ENCODE assay signal across 9 cellular contexts in genomic region chr2:37168217-37168981, GRCh38. TPM values are rescaled to one million over a fixed set of nuclear protein-coding genes. Genes with fewer than 3 reads are reported as not detected.
A peak's percentile ranks its signal among the peaks of the same experiment; 100 is the strongest.
DNase-seq lines count a peak whose midpoint lies in the region; ATAC-seq, FAIRE-seq and TF ChIP-seq lines count a peak whose summit lies in the region.
"Had no signal": no experiment of that assay in that cellular context is flagged by ENCODE, and none has a peak within 500 bp of the region (broad histone marks: within the 10 kb centered on the region; RNA-seq: fewer than 3 reads in every experiment).

No MANE protein-coding gene starts in this region.

- H3K4me3 ChIP-seq in cardiac muscle cell: no peak overlapping the region
- H3K4me3 ChIP-seq in sigmoid colon: no peak overlapping the region

- H3K36me3 ChIP-seq in cardiac muscle cell (no peaks in the 10 kb centered on the region), sigmoid colon (no peaks in the 10 kb centered on the region)

- no peaks in the 10 kb centered on the region for H3K4me1 Mint-ChIP-seq in activated T-helper 17 cell treated with anti-CD3 and anti-CD28 coated beads, Interleukin-2, amount 50 U/mL, for 72 hours

- ATAC-seq in GM21381 (IDR thresholded peaks at IDR 0.05; ENCODE audit: unreplicated experiment): peak; percentile 51
- peak; percentile 76 for ATAC-seq in activated T-helper 17 cell treated with anti-CD3 and anti-CD28 coated beads, Interleukin-2, amount 50 U/mL, for 72 hours (replicated peaks)
- no peak for ATAC-seq in GM19467 (IDR thresholded peaks at IDR 0.05; ENCODE audit: unreplicated experiment)
- no peak for ATAC-seq in HG02884 (IDR thresholded peaks at IDR 0.05; ENCODE audit: unreplicated experiment)

- no peak overlapping the region for H3K4me3 Mint-ChIP-seq in activated T-helper 17 cell treated with anti-CD3 and anti-CD28 coated beads, Interleukin-2, amount 50 U/mL, for 72 hours

- H3K9me3 Mint-ChIP-seq in activated T-helper 17 cell treated with anti-CD3 and anti-CD28 coated beads, Interleukin-2, amount 50 U/mL, for 72 hours: peaks cover 5% of the 10 kb centered on the region

- TF ChIP-seq EP300 in sigmoid colon (IDR thresholded peaks at IDR 0.05): no peak

- H3K27ac ChIP-seq in cardiac muscle cell (no peak overlapping the region), sigmoid colon (no peak overlapping the region)

- H3K27me3 Mint-ChIP-seq in activated T-helper 17 cell treated with anti-CD3 and anti-CD28 coated beads, Interleukin-2, amount 50 U/mL, for 72 hours: no peaks in the 10 kb centered on the region

- FAIRE-seq in D721Med (lab: Jason Lieb, UNC): no peak

- peak; percentile 77 for TF ChIP-seq CTCF in D721Med (IDR thresholded peaks at IDR 0.05; ENCODE audit: insufficient read depth, missing control alignments)
- peak; percentile 71 for TF ChIP-seq CTCF in cardiac muscle cell (IDR thresholded peaks at IDR 0.05; ENCODE audit: low read depth, low read length)
- peak; percentile 6 to 60 (median 38) for TF ChIP-seq CTCF in sigmoid colon (IDR thresholded peaks at IDR 0.05)

- no peak overlapping the region for H3K27ac Mint-ChIP-seq in activated T-helper 17 cell treated with anti-CD3 and anti-CD28 coated beads, Interleukin-2, amount 50 U/mL, for 72 hours

- 39 to 56% methylated on average over 17 of the region's 17 CpGs for WGBS in sigmoid colon, 2 donors

- intact Hi-C loops in sigmoid colon (cut with DNase I): loop anchor here (10.0 kb wide), 1 partner anchor 716 kb away; no protein-coding TSS in a partner anchor

- H3K36me3 Mint-ChIP-seq in activated T-helper 17 cell treated with anti-CD3 and anti-CD28 coated beads, Interleukin-2, amount 50 U/mL, for 72 hours (ENCODE audit: low read depth): no peaks in the 10 kb centered on the region

- H3K9me3 ChIP-seq in cardiac muscle cell (ENCODE audit: low read depth) (no peaks in the 10 kb centered on the region), sigmoid colon (no peaks in the 10 kb centered on the region)

- H3K27me3 ChIP-seq in cardiac muscle cell: no peaks in the 10 kb centered on the region
- no peaks in the 10 kb centered on the region for H3K27me3 ChIP-seq in sigmoid colon

- no peak for TF ChIP-seq POLR2A in sigmoid colon (IDR thresholded peaks at IDR 0.05)

- DNase-seq in D721Med (ENCODE audit: insufficient read length, low spot score): peak; percentile 39
- DNase-seq in NCI-H2171 treated with DMSO at 0.1 percent for 48 hours (lab: John Stamatoyannopoulos, UW): peak; percentile 48
- peak; percentile 50 to 63 for DNase-seq in cardiac muscle cell (ENCODE audit: low read depth in 1 of 2, low spot score in 1 of 2)
- no peak for DNase-seq in sigmoid colon

- H3K4me1 ChIP-seq in cardiac muscle cell (ENCODE audit: low read depth) (no peaks in the 10 kb centered on the region), sigmoid colon (no peaks in the 10 kb centered on the region)

RNA-seq across cellular contexts. Expression of gene EIF2AK2, which starts 11.6 kb away (rescaled TPM):
- total RNA-seq in activated T-helper 17 cell treated with anti-CD3 and anti-CD28 coated beads, Interleukin-2, amount 50 U/mL, for 72 hours: 10 to 100 TPM; 25.4 to 45.1 TPM
- 10.4 and 12.3 TPM in 2 replicates for total RNA-seq in cardiac muscle cell
- 12.5 and 18.3 TPM in 2 replicates for polyA plus RNA-seq in cardiac muscle cell
- 10 to 100 TPM; 26.9 to 38.5 (median 34.2) TPM for total RNA-seq in sigmoid colon
- polyA plus RNA-seq in sigmoid colon: 10 to 100 TPM in 1 of 3 donors, 1 to 10 TPM in 2; 4.8 to 15.5 (median 8.8) TPM

RNA-seq across cellular contexts. Expression of gene SULT6B1, which starts 20.1 kb away (rescaled TPM):
- not detected for total RNA-seq in activated T-helper 17 cell treated with anti-CD3 and anti-CD28 coated beads, Interleukin-2, amount 50 U/mL, for 72 hours
- total RNA-seq in cardiac muscle cell (not detected in 2 replicates), sigmoid colon (not detected)
- polyA plus RNA-seq in cardiac muscle cell (not detected in 2 replicates), sigmoid colon (not detected)
- total RNA-seq: activated CD8-positive, alpha-beta memory T cell treated with anti-CD3 and anti-CD28 coated beads for 36 hours had no signal

RNA-seq across cellular contexts. Expression of gene CEBPZOS, which starts 27.9 kb away (rescaled TPM):
- total RNA-seq in activated T-helper 17 cell treated with anti-CD3 and anti-CD28 coated beads, Interleukin-2, amount 50 U/mL, for 72 hours: 10 to 100 TPM; 44.5 to 49.6 TPM
- total RNA-seq in cardiac muscle cell (10.6 and 17.7 TPM in 2 replicates), sigmoid colon (10 to 100 TPM; 23.0 to 42.2 (median 38.1) TPM)
- polyA plus RNA-seq in cardiac muscle cell (25.4 and 34.3 TPM in 2 replicates), sigmoid colon (10 to 100 TPM; 24.0 to 38.8 (median 35.8) TPM)

Comparison
In these comparisons a context has a peak if more than half of its experiments do, and no peak if none do; other contexts are left out.
1. ATAC-seq: peak in GM21381 (single experiment) and activated T-helper 17 cell treated with anti-CD3 and anti-CD28 coated beads, Interleukin-2, amount 50 U/mL, for 72 hours (single experiment); none in GM19467 (single experiment) and HG02884 (single experiment).
2. Peak in every context shown above with its lines, with median percentiles within 50 percentile points of each other: CTCF ChIP-seq.